ENCODE assay signal across 1 cellular context in the genomic region with DNA sequence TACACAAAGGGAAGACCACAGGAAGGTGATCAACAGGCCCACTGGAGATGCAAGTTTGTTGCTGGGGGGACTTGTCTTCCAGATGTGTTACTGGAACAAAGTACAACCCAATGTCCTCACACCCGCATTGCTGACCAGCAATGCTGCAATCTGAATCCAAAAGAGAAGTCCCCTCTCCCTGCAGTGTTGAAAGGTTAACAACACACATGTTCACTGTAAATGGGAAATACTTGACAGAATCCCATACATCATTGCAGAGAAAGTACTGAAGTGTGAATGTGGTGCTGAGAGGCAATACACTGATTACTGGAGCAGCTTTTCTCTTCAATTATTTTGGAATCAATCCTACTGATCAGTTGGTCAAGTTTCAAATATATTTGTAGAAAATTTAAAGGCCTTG.
TF ChIP-seq lines count a peak whose summit lies in the region.

No MANE protein-coding gene starts in this region.

TF ChIP-seq in GM23338, 12 proteins besides CTCF, POLR2A, EP300 and RAD21 (continued from another document):
- TF ChIP-seq EZH2 (IDR thresholded peaks at IDR 0.05; ENCODE audit: low read depth, unreplicated experiment) (no peak), ZNF114 (CRISPR knock-in tag; IDR thresholded peaks at IDR 0.05) (no peak)
